1 cellular context compared by ENCODE assay signal in the genomic region with DNA sequence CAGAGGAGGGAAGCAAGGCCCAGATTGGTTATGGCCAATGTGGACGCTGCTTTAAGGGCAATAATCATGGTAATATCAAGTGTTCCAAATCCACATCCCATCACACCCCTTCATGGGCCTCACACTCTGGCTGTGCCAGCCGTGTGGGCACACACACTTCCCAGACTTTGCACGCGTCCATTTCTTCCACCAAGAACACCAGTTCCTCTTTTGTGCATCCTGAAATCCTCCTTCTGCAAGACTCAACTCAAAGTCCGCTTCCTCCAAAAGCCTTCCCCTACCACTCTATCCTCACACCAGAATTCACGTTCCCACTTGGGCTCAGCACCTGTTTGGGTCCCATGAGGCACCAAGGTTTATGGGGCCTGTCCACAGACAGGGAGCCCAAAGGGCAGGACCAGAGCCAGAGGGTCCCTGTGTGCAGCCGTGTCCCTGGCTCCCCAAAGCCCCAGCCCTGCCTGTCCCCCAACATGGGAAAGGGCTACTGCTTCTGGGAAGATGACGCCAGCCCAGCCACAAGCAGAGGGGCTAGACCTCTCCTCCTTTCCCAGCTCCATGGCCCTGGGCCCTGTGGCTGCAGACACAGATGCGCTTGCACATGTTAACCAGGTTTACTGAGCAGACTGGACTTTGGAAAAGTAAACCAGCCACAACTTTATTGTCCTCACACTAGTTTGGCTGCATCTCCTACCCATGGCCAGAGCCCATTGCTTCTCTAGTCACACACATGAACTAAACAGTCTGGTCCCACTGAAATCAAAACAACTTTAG.
TF ChIP-seq lines count a peak whose summit lies in the region.

No MANE protein-coding gene starts in this region.

TF ChIP-seq in HepG2, 621 proteins besides CTCF, POLR2A, EP300 and RAD21 (continued from another document and continues in another):
- peak; percentile 59; the same call in 1 of the 2 replicates for TF ChIP-seq FOXC1 (CRISPR knock-in tag; IDR thresholded peaks at IDR 0.05; ENCODE audit: borderline replicate concordance)
- peak; percentile 82 for TF ChIP-seq MYC (CRISPR knock-in tag; IDR thresholded peaks at IDR 0.05; ENCODE audit: borderline replicate concordance)
- TF ChIP-seq NKX3-1 (CRISPR knock-in tag; IDR thresholded peaks at IDR 0.05) = no peak
- TF ChIP-seq ZNF674 (CRISPR knock-in tag; IDR thresholded peaks at IDR 0.05; ENCODE audit: low read depth) = no peak
- peak; percentile 97 for TF ChIP-seq HNF4A (CRISPR knock-in tag; IDR thresholded peaks at IDR 0.05)
- TF ChIP-seq KLF12 (CRISPR knock-in tag; IDR thresholded peaks at IDR 0.05; ENCODE audit: borderline replicate concordance) = 0 out of 2 replicates have a peak, but pooled peaks have one; percentile 21
- TF ChIP-seq, protein P1, sequence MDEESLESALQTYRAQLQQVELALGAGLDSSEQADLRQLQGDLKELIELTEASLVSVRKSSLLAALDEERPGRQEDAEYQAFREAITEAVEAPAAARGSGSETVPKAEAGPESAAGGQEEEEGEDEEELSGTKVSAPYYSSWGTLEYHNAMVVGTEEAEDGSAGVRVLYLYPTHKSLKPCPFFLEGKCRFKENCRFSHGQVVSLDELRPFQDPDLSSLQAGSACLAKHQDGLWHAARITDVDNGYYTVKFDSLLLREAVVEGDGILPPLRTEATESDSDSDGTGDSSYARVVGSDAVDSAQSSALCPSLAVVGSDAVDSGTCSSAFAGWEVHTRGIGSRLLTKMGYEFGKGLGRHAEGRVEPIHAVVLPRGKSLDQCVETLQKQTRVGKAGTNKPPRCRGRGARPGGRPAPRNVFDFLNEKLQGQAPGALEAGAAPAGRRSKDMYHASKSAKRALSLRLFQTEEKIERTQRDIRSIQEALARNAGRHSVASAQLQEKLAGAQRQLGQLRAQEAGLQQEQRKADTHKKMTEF (CRISPR knock-in tag; IDR thresholded peaks at IDR 0.05) = peak; percentile 32; the same call in 1 of the 2 replicates
- TF ChIP-seq DMAP1 (CRISPR knock-in tag; IDR thresholded peaks at IDR 0.05) = peak; percentile 63; the same call in 1 of the 2 replicates
- no peak for TF ChIP-seq SOX13 (IDR thresholded peaks at IDR 0.05)
- peak in 1 of 2 experiments; percentile 68; a peak in 1 of 4 replicates for TF ChIP-seq SOX13 (CRISPR knock-in tag; conservative IDR thresholded peaks at IDR 0.05 in 1 of 2, IDR thresholded peaks at IDR 0.05 in 1 of 2)
- TF ChIP-seq ZNF644 (CRISPR knock-in tag; IDR thresholded peaks at IDR 0.05; ENCODE audit: low read depth) = peak; percentile 71
- TF ChIP-seq, protein P2, sequence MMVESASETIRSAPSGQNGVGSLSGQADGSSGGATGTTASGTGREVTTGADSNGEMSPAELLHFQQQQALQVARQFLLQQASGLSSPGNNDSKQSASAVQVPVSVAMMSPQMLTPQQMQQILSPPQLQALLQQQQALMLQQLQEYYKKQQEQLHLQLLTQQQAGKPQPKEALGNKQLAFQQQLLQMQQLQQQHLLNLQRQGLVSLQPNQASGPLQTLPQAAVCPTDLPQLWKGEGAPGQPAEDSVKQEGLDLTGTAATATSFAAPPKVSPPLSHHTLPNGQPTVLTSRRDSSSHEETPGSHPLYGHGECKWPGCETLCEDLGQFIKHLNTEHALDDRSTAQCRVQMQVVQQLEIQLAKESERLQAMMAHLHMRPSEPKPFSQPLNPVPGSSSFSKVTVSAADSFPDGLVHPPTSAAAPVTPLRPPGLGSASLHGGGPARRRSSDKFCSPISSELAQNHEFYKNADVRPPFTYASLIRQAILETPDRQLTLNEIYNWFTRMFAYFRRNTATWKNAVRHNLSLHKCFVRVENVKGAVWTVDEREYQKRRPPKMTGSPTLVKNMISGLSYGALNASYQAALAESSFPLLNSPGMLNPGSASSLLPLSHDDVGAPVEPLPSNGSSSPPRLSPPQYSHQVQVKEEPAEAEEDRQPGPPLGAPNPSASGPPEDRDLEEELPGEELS (CRISPR knock-in tag; IDR thresholded peaks at IDR 0.05) = peak; percentile 62; the same call in 1 of the 2 replicates
- no peak for TF ChIP-seq TBX3 (IDR thresholded peaks at IDR 0.05; ENCODE audit: borderline replicate concordance)
- TF ChIP-seq, protein P3, sequence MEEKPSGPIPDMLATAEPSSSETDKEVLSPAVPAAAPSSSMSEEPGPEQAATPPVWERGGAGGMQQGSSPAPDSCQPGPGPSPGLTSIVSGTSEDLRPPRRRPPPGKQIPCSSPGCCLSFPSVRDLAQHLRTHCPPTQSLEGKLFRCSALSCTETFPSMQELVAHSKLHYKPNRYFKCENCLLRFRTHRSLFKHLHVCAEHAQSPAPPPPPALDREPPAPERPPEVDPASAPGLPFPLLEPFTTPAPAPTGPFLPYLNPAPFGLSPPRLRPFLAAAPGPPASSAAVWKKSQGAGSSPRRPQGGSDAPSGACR (CRISPR knock-in tag; IDR thresholded peaks at IDR 0.05) = peak; percentile 77; the same call in 1 of the 2 replicates
- TF ChIP-seq MBD4 (IDR thresholded peaks at IDR 0.05; ENCODE audit: borderline replicate concordance, low read length) = no peak
- TF ChIP-seq ONECUT2 (CRISPR knock-in tag; IDR thresholded peaks at IDR 0.05) = no peak
- peak; percentile 70; the same call in 1 of the 2 replicates for TF ChIP-seq MIER2 (CRISPR knock-in tag; IDR thresholded peaks at IDR 0.05)
- peak; percentile 60 for TF ChIP-seq GATAD2A (CRISPR knock-in tag; IDR thresholded peaks at IDR 0.05)
- TF ChIP-seq, protein P4, sequence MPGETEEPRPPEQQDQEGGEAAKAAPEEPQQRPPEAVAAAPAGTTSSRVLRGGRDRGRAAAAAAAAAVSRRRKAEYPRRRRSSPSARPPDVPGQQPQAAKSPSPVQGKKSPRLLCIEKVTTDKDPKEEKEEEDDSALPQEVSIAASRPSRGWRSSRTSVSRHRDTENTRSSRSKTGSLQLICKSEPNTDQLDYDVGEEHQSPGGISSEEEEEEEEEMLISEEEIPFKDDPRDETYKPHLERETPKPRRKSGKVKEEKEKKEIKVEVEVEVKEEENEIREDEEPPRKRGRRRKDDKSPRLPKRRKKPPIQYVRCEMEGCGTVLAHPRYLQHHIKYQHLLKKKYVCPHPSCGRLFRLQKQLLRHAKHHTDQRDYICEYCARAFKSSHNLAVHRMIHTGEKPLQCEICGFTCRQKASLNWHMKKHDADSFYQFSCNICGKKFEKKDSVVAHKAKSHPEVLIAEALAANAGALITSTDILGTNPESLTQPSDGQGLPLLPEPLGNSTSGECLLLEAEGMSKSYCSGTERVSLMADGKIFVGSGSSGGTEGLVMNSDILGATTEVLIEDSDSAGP (CRISPR knock-in tag; IDR thresholded peaks at IDR 0.05; ENCODE audit: borderline replicate concordance) = peak; percentile 31; the same call in 1 of the 2 replicates
- peak; percentile 65 for TF ChIP-seq ZNF629 (CRISPR knock-in tag; conservative IDR thresholded peaks at IDR 0.05)
- TF ChIP-seq PHF21A (CRISPR knock-in tag; IDR thresholded peaks at IDR 0.05) = 0 out of 2 replicates have a peak, but pooled peaks have one; percentile 26
- TF ChIP-seq MED1 (CRISPR knock-in tag; IDR thresholded peaks at IDR 0.05) = peak; percentile 48; the same call in 1 of the 2 replicates
- TF ChIP-seq, protein P5, sequence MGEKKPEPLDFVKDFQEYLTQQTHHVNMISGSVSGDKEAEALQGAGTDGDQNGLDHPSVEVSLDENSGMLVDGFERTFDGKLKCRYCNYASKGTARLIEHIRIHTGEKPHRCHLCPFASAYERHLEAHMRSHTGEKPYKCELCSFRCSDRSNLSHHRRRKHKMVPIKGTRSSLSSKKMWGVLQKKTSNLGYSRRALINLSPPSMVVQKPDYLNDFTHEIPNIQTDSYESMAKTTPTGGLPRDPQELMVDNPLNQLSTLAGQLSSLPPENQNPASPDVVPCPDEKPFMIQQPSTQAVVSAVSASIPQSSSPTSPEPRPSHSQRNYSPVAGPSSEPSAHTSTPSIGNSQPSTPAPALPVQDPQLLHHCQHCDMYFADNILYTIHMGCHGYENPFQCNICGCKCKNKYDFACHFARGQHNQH (CRISPR knock-in tag; IDR thresholded peaks at IDR 0.05) = 0 out of 2 replicates have a peak, but pooled peaks have one; percentile 24
- TF ChIP-seq SMAD3 (CRISPR knock-in tag; IDR thresholded peaks at IDR 0.05) = peak; percentile 36; the same call in 1 of the 2 replicates
- TF ChIP-seq NCOA2 (CRISPR knock-in tag; IDR thresholded peaks at IDR 0.05) = 0 out of 2 replicates have a peak, but pooled peaks have one; percentile 13
- TF ChIP-seq ZNF713 (CRISPR knock-in tag; IDR thresholded peaks at IDR 0.05) = no peak
- TF ChIP-seq MAFG (CRISPR knock-in tag; IDR thresholded peaks at IDR 0.05) = no peak
- TF ChIP-seq PHF20 (CRISPR knock-in tag; IDR thresholded peaks at IDR 0.05) = 0 out of 2 replicates have a peak, but pooled peaks have one; percentile 27
- TF ChIP-seq SKI (IDR thresholded peaks at IDR 0.05; ENCODE audit: partially characterized antibody) = peak; percentile 46
- TF ChIP-seq GLI4 (CRISPR knock-in tag; IDR thresholded peaks at IDR 0.05; ENCODE audit: borderline replicate concordance) = no peak
- TF ChIP-seq, protein P6, sequence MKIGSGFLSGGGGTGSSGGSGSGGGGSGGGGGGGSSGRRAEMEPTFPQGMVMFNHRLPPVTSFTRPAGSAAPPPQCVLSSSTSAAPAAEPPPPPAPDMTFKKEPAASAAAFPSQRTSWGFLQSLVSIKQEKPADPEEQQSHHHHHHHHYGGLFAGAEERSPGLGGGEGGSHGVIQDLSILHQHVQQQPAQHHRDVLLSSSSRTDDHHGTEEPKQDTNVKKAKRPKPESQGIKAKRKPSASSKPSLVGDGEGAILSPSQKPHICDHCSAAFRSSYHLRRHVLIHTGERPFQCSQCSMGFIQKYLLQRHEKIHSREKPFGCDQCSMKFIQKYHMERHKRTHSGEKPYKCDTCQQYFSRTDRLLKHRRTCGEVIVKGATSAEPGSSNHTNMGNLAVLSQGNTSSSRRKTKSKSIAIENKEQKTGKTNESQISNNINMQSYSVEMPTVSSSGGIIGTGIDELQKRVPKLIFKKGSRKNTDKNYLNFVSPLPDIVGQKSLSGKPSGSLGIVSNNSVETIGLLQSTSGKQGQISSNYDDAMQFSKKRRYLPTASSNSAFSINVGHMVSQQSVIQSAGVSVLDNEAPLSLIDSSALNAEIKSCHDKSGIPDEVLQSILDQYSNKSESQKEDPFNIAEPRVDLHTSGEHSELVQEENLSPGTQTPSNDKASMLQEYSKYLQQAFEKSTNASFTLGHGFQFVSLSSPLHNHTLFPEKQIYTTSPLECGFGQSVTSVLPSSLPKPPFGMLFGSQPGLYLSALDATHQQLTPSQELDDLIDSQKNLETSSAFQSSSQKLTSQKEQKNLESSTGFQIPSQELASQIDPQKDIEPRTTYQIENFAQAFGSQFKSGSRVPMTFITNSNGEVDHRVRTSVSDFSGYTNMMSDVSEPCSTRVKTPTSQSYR (CRISPR knock-in tag; IDR thresholded peaks at IDR 0.05; ENCODE audit: borderline replicate concordance) = no peak
- TF ChIP-seq ZSCAN25 (CRISPR knock-in tag; IDR thresholded peaks at IDR 0.05) = peak; percentile 29; the same call in 1 of the 2 replicates
- TF ChIP-seq SMC3 (IDR thresholded peaks at IDR 0.05; ENCODE audit: low read length) = no peak
- TF ChIP-seq, protein P7, sequence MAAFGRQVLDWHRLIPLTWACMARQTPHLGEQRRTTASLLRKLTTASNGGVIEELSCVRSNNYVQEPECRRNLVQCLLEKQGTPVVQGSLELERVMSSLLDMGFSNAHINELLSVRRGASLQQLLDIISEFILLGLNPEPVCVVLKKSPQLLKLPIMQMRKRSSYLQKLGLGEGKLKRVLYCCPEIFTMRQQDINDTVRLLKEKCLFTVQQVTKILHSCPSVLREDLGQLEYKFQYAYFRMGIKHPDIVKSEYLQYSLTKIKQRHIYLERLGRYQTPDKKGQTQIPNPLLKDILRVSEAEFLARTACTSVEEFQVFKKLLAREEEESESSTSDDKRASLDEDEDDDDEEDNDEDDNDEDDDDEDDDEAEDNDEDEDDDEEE (CRISPR knock-in tag; IDR thresholded peaks at IDR 0.05) = no peak
- TF ChIP-seq PCBP2 (optimal IDR thresholded peaks at IDR 0.05; ENCODE audit: low read depth, low read length, poor library complexity, severe bottlenecking) = no peak
- TF ChIP-seq KLF13 (CRISPR knock-in tag; IDR thresholded peaks at IDR 0.05) = no peak
- TF ChIP-seq REPIN1 (CRISPR knock-in tag; IDR thresholded peaks at IDR 0.05; ENCODE audit: borderline replicate concordance, low read depth) = peak; percentile 32; the same call in 1 of the 2 replicates
- no peak for TF ChIP-seq MED13 (CRISPR knock-in tag; IDR thresholded peaks at IDR 0.05)
- TF ChIP-seq, protein P8, sequence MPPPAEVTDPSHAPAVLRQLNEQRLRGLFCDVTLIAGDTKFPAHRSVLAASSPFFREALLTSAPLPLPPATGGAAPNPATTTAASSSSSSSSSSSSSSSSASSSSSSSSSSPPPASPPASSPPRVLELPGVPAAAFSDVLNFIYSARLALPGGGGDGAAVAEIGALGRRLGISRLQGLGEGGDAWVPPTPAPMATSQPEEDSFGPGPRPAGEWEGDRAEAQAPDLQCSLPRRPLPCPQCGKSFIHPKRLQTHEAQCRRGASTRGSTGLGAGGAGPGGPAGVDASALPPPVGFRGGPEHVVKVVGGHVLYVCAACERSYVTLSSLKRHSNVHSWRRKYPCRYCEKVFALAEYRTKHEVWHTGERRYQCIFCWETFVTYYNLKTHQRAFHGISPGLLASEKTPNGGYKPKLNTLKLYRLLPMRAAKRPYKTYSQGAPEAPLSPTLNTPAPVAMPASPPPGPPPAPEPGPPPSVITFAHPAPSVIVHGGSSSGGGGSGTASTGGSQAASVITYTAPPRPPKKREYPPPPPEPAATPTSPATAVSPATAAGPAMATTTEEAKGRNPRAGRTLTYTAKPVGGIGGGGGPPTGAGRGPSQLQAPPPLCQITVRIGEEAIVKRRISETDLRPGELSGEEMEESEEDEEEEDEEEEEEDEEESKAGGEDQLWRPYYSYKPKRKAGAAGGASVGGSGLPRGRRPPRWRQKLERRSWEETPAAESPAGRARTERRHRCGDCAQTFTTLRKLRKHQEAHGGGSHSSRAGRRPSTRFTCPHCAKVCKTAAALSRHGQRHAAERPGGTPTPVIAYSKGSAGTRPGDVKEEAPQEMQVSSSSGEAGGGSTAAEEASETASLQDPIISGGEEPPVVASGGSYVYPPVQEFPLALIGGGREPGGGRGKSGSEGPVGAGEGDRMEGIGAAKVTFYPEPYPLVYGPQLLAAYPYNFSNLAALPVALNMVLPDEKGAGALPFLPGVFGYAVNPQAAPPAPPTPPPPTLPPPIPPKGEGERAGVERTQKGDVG (CRISPR knock-in tag; IDR thresholded peaks at IDR 0.05; ENCODE audit: borderline replicate concordance) = no peak
- TF ChIP-seq CHD4 (IDR thresholded peaks at IDR 0.05; ENCODE audit: borderline replicate concordance, low read length) = no peak
- TF ChIP-seq, protein P9, sequence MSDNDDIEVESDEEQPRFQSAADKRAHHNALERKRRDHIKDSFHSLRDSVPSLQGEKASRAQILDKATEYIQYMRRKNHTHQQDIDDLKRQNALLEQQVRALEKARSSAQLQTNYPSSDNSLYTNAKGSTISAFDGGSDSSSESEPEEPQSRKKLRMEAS (IDR thresholded peaks at IDR 0.05) = peak; percentile 74
- peak; percentile 43; the same call in 1 of the 2 replicates for TF ChIP-seq GATAD1 (CRISPR knock-in tag; IDR thresholded peaks at IDR 0.05)
- peak; percentile 92 for TF ChIP-seq HNF4G (IDR thresholded peaks at IDR 0.05; ENCODE audit: borderline replicate concordance, low read depth, low read length)
- peak; percentile 84; the same call in 1 of the 2 replicates for TF ChIP-seq HNF4G (CRISPR knock-in tag; IDR thresholded peaks at IDR 0.05; ENCODE audit: borderline replicate concordance, low read depth)
- no peak for TF ChIP-seq GATA4 (IDR thresholded peaks at IDR 0.05; ENCODE audit: borderline replicate concordance, low read depth)
- no peak for TF ChIP-seq ZNF430 (CRISPR knock-in tag; IDR thresholded peaks at IDR 0.05)
- peak; percentile 26; the same call in 1 of the 2 replicates for TF ChIP-seq MXD4 (CRISPR knock-in tag; IDR thresholded peaks at IDR 0.05)
